17 cellular contexts compared by ENCODE assay signal in the genomic region with DNA sequence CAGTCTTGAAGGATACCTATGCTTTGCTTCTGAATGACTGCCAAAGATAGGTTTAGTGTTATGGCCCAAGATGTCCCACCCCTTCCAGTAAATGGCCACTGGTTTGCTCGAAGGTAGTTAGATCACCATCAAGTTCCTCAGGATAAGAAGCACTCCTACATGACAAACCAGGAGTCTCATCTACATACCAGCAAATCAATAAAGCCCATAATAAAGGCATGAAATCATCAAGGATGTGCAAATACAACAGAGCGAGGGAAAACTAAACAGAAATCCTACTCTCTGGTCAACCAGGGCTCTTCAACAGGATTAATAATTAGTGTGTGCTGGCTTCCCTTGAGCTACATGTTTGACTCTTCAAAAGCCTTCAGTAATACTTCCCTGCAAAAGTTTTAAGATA.
DNase-seq lines count a peak whose midpoint lies in the region; ATAC-seq and TF ChIP-seq lines count a peak whose summit lies in the region.
"Had no signal": no experiment of that assay in that cellular context is flagged by ENCODE, and none has a peak within 500 bp of the region (broad histone marks: within the 10 kb centered on the region; RNA-seq: fewer than 3 reads in every experiment).

No MANE protein-coding gene starts in this region.

- no peak for TF ChIP-seq POLR2A in uterus (IDR thresholded peaks at IDR 0.05)

- peaks cover 55% of the 10 kb centered on the region for H3K27me3 Mint-ChIP-seq in CD8-positive, alpha-beta T cell (ENCODE audit: low read depth)

- H2AFZ ChIP-seq in PC-9: no peak overlapping the region
- no peak overlapping the region for H2AFZ ChIP-seq in hepatocyte
- H2AFZ ChIP-seq in osteoblast (ENCODE audit: low read length): no peak overlapping the region

- H3K27me3 ChIP-seq in PC-9 (ENCODE audit: insufficient read depth, low read depth): no peaks in the 10 kb centered on the region
- H3K27me3 ChIP-seq in hepatocyte: no peaks in the 10 kb centered on the region
- H3K27me3 ChIP-seq in osteoblast (ENCODE audit: insufficient read depth, low read length): no peaks in the 10 kb centered on the region
- H3K27me3 ChIP-seq in CD8-positive, alpha-beta T cell (ENCODE audit: insufficient read depth, low read length): no peaks in the 10 kb centered on the region
- no peaks in the 10 kb centered on the region for H3K27me3 ChIP-seq in uterus
- H3K27me3 ChIP-seq: neutrophil had no signal

- no peak for ATAC-seq in HG03280 (IDR thresholded peaks at IDR 0.05; ENCODE audit: unreplicated experiment)
- ATAC-seq in CD8-positive, alpha-beta T cell: no peak

- H3K9me2 ChIP-seq in PC-9 (ENCODE audit: insufficient read depth) (no peaks in the 10 kb centered on the region), hepatocyte (replicated peaks; ENCODE audit: insufficient read depth) (no peaks in the 10 kb centered on the region)

- H3K27ac Mint-ChIP-seq in CD8-positive, alpha-beta T cell: no peak overlapping the region
- H3K27ac Mint-ChIP-seq: activated CD4-positive, alpha-beta memory T cell treated with anti-CD3 and anti-CD28 coated beads for 36 hours had no signal

- H3K4me3 ChIP-seq in HEK293 (ENCODE audit: low read depth, low read length) (no peak overlapping the region), PC-9 (no peak overlapping the region), hepatocyte (no peak overlapping the region), osteoblast (ENCODE audit: insufficient read depth, low read length) (no peak overlapping the region), uterus (no peak overlapping the region)
- no peak overlapping the region for H3K4me3 ChIP-seq in CD8-positive, alpha-beta T cell (ENCODE audit: low read depth, low read length)

- H3K36me3 Mint-ChIP-seq in CD8-positive, alpha-beta T cell: no peaks in the 10 kb centered on the region
- H3K36me3 Mint-ChIP-seq: activated CD4-positive, alpha-beta memory T cell treated with anti-CD3 and anti-CD28 coated beads for 36 hours had no signal

- POLR2A ChIA-PET in HEK293 (lab: Yijun Ruan, JAX): interaction anchor here (1.5 kb wide), 1 partner anchor 14 kb away, joined by 3 read pairs; no protein-coding TSS in a partner anchor
- POLR2A ChIA-PET in PC-9 (lab: Charles Lee; ENCODE audit: unreplicated experiment): interaction anchor here (0.6 kb wide), 1 partner anchor 1085 kb away, joined by 3 read pairs; no protein-coding TSS in a partner anchor
- POLR2A ChIA-PET in CD8-positive, alpha-beta T cell (lab: Charles Lee): no interaction called here

- H3K27ac ChIP-seq in HEK293 (ENCODE audit: extremely low read depth, low read depth, low read length) (peak overlapping the region; percentile 53; the same call in 1 of the 2 replicates), PC-9 (peak overlapping the region; percentile 98), hepatocyte (peak overlapping the region; percentile 77), osteoblast (ENCODE audit: low read depth, low read length) (peak overlapping the region; percentile 37), uterus (no peak overlapping the region)
- no peak overlapping the region for H3K27ac ChIP-seq in CD8-positive, alpha-beta T cell (ENCODE audit: low read depth, low read length)
- H3K27ac ChIP-seq: neutrophil, WERI-Rb-1 had no signal

- H3K9me3 ChIP-seq in HEK293 (ENCODE audit: control insufficient read depth, insufficient read depth, low read depth, low read length) (no peaks in the 10 kb centered on the region), PC-9 (ENCODE audit: insufficient read depth, low read depth) (no peaks in the 10 kb centered on the region), hepatocyte (ENCODE audit: low read depth) (no peaks in the 10 kb centered on the region), osteoblast (ENCODE audit: low read depth, low read length) (no peaks in the 10 kb centered on the region), uterus (no peaks in the 10 kb centered on the region)
- no peaks in the 10 kb centered on the region for H3K9me3 ChIP-seq in CD8-positive, alpha-beta T cell (ENCODE audit: low read length)
- H3K9me3 ChIP-seq: neutrophil had no signal

- peaks cover 58% of the 10 kb centered on the region for H3K79me2 ChIP-seq in PC-9 (ENCODE audit: low read depth)
- peaks cover 48% of the 10 kb centered on the region for H3K79me2 ChIP-seq in hepatocyte
- peaks cover 27% of the 10 kb centered on the region for H3K79me2 ChIP-seq in osteoblast (ENCODE audit: insufficient read depth, low read length)

- no peak for TF ChIP-seq CTCF in HEK293 (tag by site-specific recombination; IDR thresholded peaks at IDR 0.05)
- no peak for TF ChIP-seq CTCF in PC-9 (conservative IDR thresholded peaks at IDR 0.05)
- TF ChIP-seq CTCF in hepatocyte (IDR thresholded peaks at IDR 0.05; ENCODE audit: poor library complexity): no peak
- no peak for TF ChIP-seq CTCF in osteoblast (IDR thresholded peaks at IDR 0.05; ENCODE audit: extremely low read depth, low read depth, low read length)
- TF ChIP-seq CTCF in CD8-positive, alpha-beta T cell (IDR thresholded peaks at IDR 0.05): no peak
- TF ChIP-seq CTCF in uterus (IDR thresholded peaks at IDR 0.05): no peak

- no peak overlapping the region for H3K4me3 Mint-ChIP-seq in CD8-positive, alpha-beta T cell
- H3K4me3 Mint-ChIP-seq: activated CD4-positive, alpha-beta memory T cell treated with anti-CD3 and anti-CD28 coated beads for 36 hours had no signal

- 47% methylated on average over 2 of the region's 2 CpGs for WGBS in hepatocyte (ENCODE audit: low lambda C conversion rate, missing lambda C conversion rate)

- H3K4me2 ChIP-seq in PC-9: peak overlapping the region; percentile 75
- peak overlapping the region; percentile 74 for H3K4me2 ChIP-seq in hepatocyte
- peak overlapping the region; percentile 31 for H3K4me2 ChIP-seq in osteoblast (ENCODE audit: insufficient read depth, low read length)

- BruUV-seq in PC-9 (replicated peaks; lab: Mats Ljungman, UMichigan): no TSS peak

- intact Hi-C loops in PC-9 (cut with micrococcal nuclease; ENCODE audit: unreplicated experiment): loop anchor here (5.0 to 10.0 kb wide), 2 partner anchors 87 to 140 kb away; partner anchors contain the start of gene LHFPL2
- intact Hi-C loops in CD8-positive, alpha-beta T cell (cut with DNase I, micrococcal nuclease): no loop called here
- intact Hi-C loops in uterus (cut with DNase I; ENCODE audit: low total_unique reads): no loop called here

- DNase-seq in PC-9: no peak
- DNase-seq in hepatocyte (ENCODE audit: low spot score): no peak
- DNase-seq in osteoblast (ENCODE audit: insufficient read length, low spot score, missing footprints): no peak
- no peak for DNase-seq in HPDE6-E6E7 (ENCODE audit: extremely low spot score)
- no peak for DNase-seq in CD8-positive, alpha-beta T cell
- no peak for DNase-seq in uterus
- DNase-seq: activated CD4-positive, alpha-beta memory T cell treated with anti-CD3 and anti-CD28 coated beads for 36 hours; activated naive CD4-positive, alpha-beta T cell treated with Interleukin-2 at 50 U/mL for 16 hours; activated T-cell treated with anti-CD3 and anti-CD28 coated beads for 4 hours; hippocampal formation; NCI-H2171; NCI-H69; T-helper 2 cell; WERI-Rb-1 had no signal

- no peaks in the 10 kb centered on the region for H3K9me3 Mint-ChIP-seq in CD8-positive, alpha-beta T cell
- H3K9me3 Mint-ChIP-seq: activated CD4-positive, alpha-beta memory T cell treated with anti-CD3 and anti-CD28 coated beads for 36 hours had no signal

- peaks cover 33% of the 10 kb centered on the region for H3F3A ChIP-seq in PC-9 (ENCODE audit: insufficient read depth, low read depth)

- H4K20me1 ChIP-seq in PC-9 (ENCODE audit: insufficient read depth) (no peaks in the 10 kb centered on the region), hepatocyte (ENCODE audit: insufficient read depth, poor library complexity, severe bottlenecking) (no peaks in the 10 kb centered on the region), osteoblast (ENCODE audit: insufficient read depth, low read length) (no peaks in the 10 kb centered on the region)

- H3K4me1 Mint-ChIP-seq in CD8-positive, alpha-beta T cell (ENCODE audit: low read depth): peaks cover 11% of the 10 kb centered on the region

- CTCF ChIA-PET in HEK293 (lab: Yijun Ruan, JAX): interaction anchor here (0.6 to 0.7 kb wide), 2 partner anchors 429 to 459 kb away, joined by 3 to 4 read pairs; no protein-coding TSS in a partner anchor
- CTCF ChIA-PET in PC-9 (lab: Charles Lee): no interaction called here
- CTCF ChIA-PET in CD8-positive, alpha-beta T cell (lab: Charles Lee): no interaction called here

- no peaks in the 10 kb centered on the region for H3K36me3 ChIP-seq in HEK293 (ENCODE audit: control insufficient read depth in 2 of 2, insufficient read depth in 1 of 2, low read length in 2 of 2)
- no peaks in the 10 kb centered on the region for H3K36me3 ChIP-seq in PC-9 (ENCODE audit: low read depth)
- no peaks in the 10 kb centered on the region for H3K36me3 ChIP-seq in hepatocyte (replicated peaks; ENCODE audit: insufficient read depth, low read depth)
- H3K36me3 ChIP-seq in osteoblast (ENCODE audit: insufficient read depth, low read length): no peaks in the 10 kb centered on the region
- H3K36me3 ChIP-seq in CD8-positive, alpha-beta T cell (ENCODE audit: insufficient read depth, low read length): no peaks in the 10 kb centered on the region
- no peaks in the 10 kb centered on the region for H3K36me3 ChIP-seq in uterus
- H3K36me3 ChIP-seq: neutrophil, WERI-Rb-1 had no signal

- H3K4me1 ChIP-seq in HEK293 (ENCODE audit: control insufficient read depth, insufficient read depth, low read length) (peaks cover 45% of the 10 kb centered on the region), PC-9 (replicated peaks; ENCODE audit: insufficient read depth) (peaks cover 73% of the 10 kb centered on the region), hepatocyte (ENCODE audit: insufficient read depth) (peaks cover 70% of the 10 kb centered on the region), osteoblast (ENCODE audit: insufficient read depth, low read length) (peaks cover 55% of the 10 kb centered on the region), uterus (peaks cover 14 to 18% of the 10 kb centered on the region in 2 donors)
- H3K4me1 ChIP-seq in CD8-positive, alpha-beta T cell (ENCODE audit: insufficient read depth, low read length): peaks cover 9% of the 10 kb centered on the region

TF ChIP-seq in HEK293, 187 proteins besides CTCF, POLR2A, EP300 and RAD21 (continues in another document):
- TF ChIP-seq ZNF521 (tag by site-specific recombination; IDR thresholded peaks at IDR 0.05): no peak

Comparison
In these comparisons a context has a peak if more than half of its experiments do, and no peak if none do; other contexts are left out.
1. H3K27ac ChIP-seq: peak in HEK293 (single experiment), PC-9 (single experiment), hepatocyte (single experiment) and osteoblast (single experiment); none in CD8-positive, alpha-beta T cell (single experiment) and uterus (0 of 2).
2. Peak in every context shown above with its lines, with median percentiles within 50 percentile points of each other: H3K4me2 ChIP-seq.